18 cellular contexts compared by ENCODE assay signal in genomic region chr14:91313154-91313850, GRCh38.
DNase-seq lines count a peak whose midpoint lies in the region; ATAC-seq and TF ChIP-seq lines count a peak whose summit lies in the region.
"Had no signal": no experiment of that assay in that cellular context is flagged by ENCODE, and none has a peak within 500 bp of the region (broad histone marks: within the 10 kb centered on the region; RNA-seq: fewer than 3 reads in every experiment).

No MANE protein-coding gene starts in this region.

- H3K9me3 ChIP-seq in Caco-2 (no peaks in the 10 kb centered on the region), testis (no peaks in the 10 kb centered on the region)
- H3K9me3 ChIP-seq: esophagus squamous epithelium had no signal

- TSS peak; percentile 35 for BruUV-seq in Caco-2 (replicated peaks; lab: Mats Ljungman, UMichigan)

- POLR2A ChIA-PET in Caco-2 (lab: Charles Lee), result no interaction called here

- whole genome bisulfite sequencing in testis, 2 donors, result 87 to 95% methylated on average over 34 of the region's 34 CpGs

- H3K27me3 ChIP-seq in Caco-2 (replicated peaks; ENCODE audit: control insufficient read depth, insufficient read depth, low read length) (no peaks in the 10 kb centered on the region), testis (no peaks in the 10 kb centered on the region)
- H3K27me3 ChIP-seq: esophagus squamous epithelium had no signal

- ATAC-seq in activated CD8-positive, alpha-beta memory T cell treated with anti-CD3 and anti-CD28 coated beads, Interleukin-2, amount 10 ng/mL, durations not matched to agents 7 days and 5 days, result no peak
- ATAC-seq in natural killer cell treated with Interleukin-12 subunit alpha and Interleukin-12 subunit beta and Interleukin-15 and Interleukin-18, amount 100 ng/mL, for 72 hours, result no peak
- no peak for ATAC-seq in HG02840 (IDR thresholded peaks at IDR 0.05; ENCODE audit: low FRiP score, unreplicated experiment)

- H3K27me3 Mint-ChIP-seq in activated CD8-positive, alpha-beta memory T cell treated with anti-CD3 and anti-CD28 coated beads, Interleukin-2, amount 10 ng/mL, durations not matched to agents 7 days and 5 days, result no peaks in the 10 kb centered on the region
- no peaks in the 10 kb centered on the region for H3K27me3 Mint-ChIP-seq in Caco-2 (ENCODE audit: insufficient read depth, unreplicated experiment)
- no peaks in the 10 kb centered on the region for H3K27me3 Mint-ChIP-seq in activated naive CD8-positive, alpha-beta T cell
- no peaks in the 10 kb centered on the region for H3K27me3 Mint-ChIP-seq in natural killer cell treated with Interleukin-12 subunit alpha and Interleukin-12 subunit beta and Interleukin-15 and Interleukin-18, amount 100 ng/mL, for 72 hours

- no peaks in the 10 kb centered on the region for H3K36me3 ChIP-seq in Caco-2 (ENCODE audit: control insufficient read depth, insufficient read depth, low read length)
- no peaks in the 10 kb centered on the region for H3K36me3 ChIP-seq in testis (ENCODE audit: low read depth, missing control alignments)

- H3K4me1 ChIP-seq in Caco-2 (no peaks in the 10 kb centered on the region), testis (peaks cover 14% of the 10 kb centered on the region)

- no peaks in the 10 kb centered on the region for H3K9me3 Mint-ChIP-seq in activated CD8-positive, alpha-beta memory T cell treated with anti-CD3 and anti-CD28 coated beads, Interleukin-2, amount 10 ng/mL, durations not matched to agents 7 days and 5 days (ENCODE audit: low read depth)
- no peaks in the 10 kb centered on the region for H3K9me3 Mint-ChIP-seq in Caco-2 (ENCODE audit: unreplicated experiment)
- H3K9me3 Mint-ChIP-seq in activated naive CD8-positive, alpha-beta T cell (ENCODE audit: low read depth), result no peaks in the 10 kb centered on the region
- no peaks in the 10 kb centered on the region for H3K9me3 Mint-ChIP-seq in natural killer cell treated with Interleukin-12 subunit alpha and Interleukin-12 subunit beta and Interleukin-15 and Interleukin-18, amount 100 ng/mL, for 72 hours

- no peak for TF ChIP-seq POLR2A in testis (IDR thresholded peaks at IDR 0.05)

- TF ChIP-seq CTCF in Caco-2 (IDR thresholded peaks at IDR 0.05; ENCODE audit: insufficient read depth in 1 of 2, low read depth in 1 of 2, low read length in 1 of 2, severe bottlenecking in 1 of 2, unreplicated experiment in 1 of 2) (no peak), testis (IDR thresholded peaks at IDR 0.05) (no peak)

- peaks cover 72% of the 10 kb centered on the region for H3K36me3 Mint-ChIP-seq in activated CD8-positive, alpha-beta memory T cell treated with anti-CD3 and anti-CD28 coated beads, Interleukin-2, amount 10 ng/mL, durations not matched to agents 7 days and 5 days
- peaks cover 11% of the 10 kb centered on the region for H3K36me3 Mint-ChIP-seq in Caco-2 (ENCODE audit: insufficient read depth, unreplicated experiment)
- peaks cover 13% of the 10 kb centered on the region for H3K36me3 Mint-ChIP-seq in activated naive CD8-positive, alpha-beta T cell
- H3K36me3 Mint-ChIP-seq in natural killer cell treated with Interleukin-12 subunit alpha and Interleukin-12 subunit beta and Interleukin-15 and Interleukin-18, amount 100 ng/mL, for 72 hours, result peaks cover 19% of the 10 kb centered on the region

- peaks cover 82% of the 10 kb centered on the region for H3K4me1 Mint-ChIP-seq in activated CD8-positive, alpha-beta memory T cell treated with anti-CD3 and anti-CD28 coated beads, Interleukin-2, amount 10 ng/mL, durations not matched to agents 7 days and 5 days
- H3K4me1 Mint-ChIP-seq in Caco-2 (ENCODE audit: low read depth, unreplicated experiment), result no peaks in the 10 kb centered on the region
- peaks cover 69% of the 10 kb centered on the region for H3K4me1 Mint-ChIP-seq in activated naive CD8-positive, alpha-beta T cell (ENCODE audit: low read depth)
- peaks cover 60 to 68% of the 10 kb centered on the region in 2 donors for H3K4me1 Mint-ChIP-seq in natural killer cell treated with Interleukin-12 subunit alpha and Interleukin-12 subunit beta and Interleukin-15 and Interleukin-18, amount 100 ng/mL, for 72 hours (ENCODE audit: low read depth in 2 of 2)

- H3K27ac Mint-ChIP-seq in activated CD8-positive, alpha-beta memory T cell treated with anti-CD3 and anti-CD28 coated beads, Interleukin-2, amount 10 ng/mL, durations not matched to agents 7 days and 5 days, result peak overlapping the region; percentile 96
- no peak overlapping the region for H3K27ac Mint-ChIP-seq in Caco-2 (ENCODE audit: unreplicated experiment)
- H3K27ac Mint-ChIP-seq in activated naive CD8-positive, alpha-beta T cell, result peak overlapping the region; percentile 93
- peak overlapping the region; percentile 93 to 94 for H3K27ac Mint-ChIP-seq in natural killer cell treated with Interleukin-12 subunit alpha and Interleukin-12 subunit beta and Interleukin-15 and Interleukin-18, amount 100 ng/mL, for 72 hours

- intact Hi-C loops in Caco-2 (cut with micrococcal nuclease; ENCODE audit: unreplicated experiment) (no loop called here), testis (cut with DNase I; ENCODE audit: low total_unique reads) (no loop called here)

- H3K27ac ChIP-seq in testis, result no peak overlapping the region
- H3K27ac ChIP-seq: esophagus squamous epithelium had no signal

- H3K4me3 ChIP-seq in Caco-2 (ENCODE audit: low read depth, low read length) (no peak overlapping the region), testis (no peak overlapping the region)
- H3K4me3 ChIP-seq: esophagus squamous epithelium had no signal

- DNase-seq in activated CD8-positive, alpha-beta memory T cell treated with anti-CD3 and anti-CD28 coated beads, Interleukin-2, amount 10 ng/mL, durations not matched to agents 7 days and 5 days, result no peak
- DNase-seq in activated CD8-positive, alpha-beta memory T cell treated with anti-CD3 and anti-CD28 coated beads, Interleukin-2, amount 50 U/mL, for 4 hours, result no peak
- DNase-seq in Caco-2, result no peak
- no peak for DNase-seq in natural killer cell treated with Interleukin-12 subunit alpha and Interleukin-12 subunit beta and Interleukin-15 and Interleukin-18, amount 100 ng/mL, for 72 hours (ENCODE audit: low spot score)
- DNase-seq in HK-2 (ENCODE audit: unreplicated experiment), result no peak
- no peak for DNase-seq in testis
- DNase-seq: activated effector memory CD4-positive, alpha-beta T cell treated with Interleukin-2 at 50 U/mL for 16 hours; DND-41; effector CD4-positive, alpha-beta T cell; esophagus squamous epithelium; mesendoderm; NCI-H2081; NCI-H510A treated with DMSO at 0.1 percent for 48 hours; small intestine; stimulated activated CD4-positive, alpha-beta T cell treated with anti-CD3 and anti-CD28 coated beads, Interleukin-4, amount 100 ng/mL, for 24 hours had no signal

- CTCF ChIA-PET in activated CD8-positive, alpha-beta memory T cell treated with anti-CD3 and anti-CD28 coated beads, Interleukin-2, amount 10 ng/mL, durations not matched to agents 7 days and 5 days (lab: Charles Lee), result interaction anchor here (0.9 to 2.2 kb wide), 4 partner anchors 10 to 106 kb away, joined by 3 to 9 read pairs (median 6); no protein-coding TSS in a partner anchor
- CTCF ChIA-PET in Caco-2 (lab: Charles Lee), result interaction anchor here (1.3 kb wide), 1 partner anchor 10 kb away, joined by 4 read pairs; no protein-coding TSS in a partner anchor

- no peak overlapping the region for H3K4me3 Mint-ChIP-seq in activated CD8-positive, alpha-beta memory T cell treated with anti-CD3 and anti-CD28 coated beads, Interleukin-2, amount 10 ng/mL, durations not matched to agents 7 days and 5 days
- H3K4me3 Mint-ChIP-seq in Caco-2 (ENCODE audit: unreplicated experiment), result no peak overlapping the region
- H3K4me3 Mint-ChIP-seq in activated naive CD8-positive, alpha-beta T cell, result peak overlapping the region; percentile 46
- H3K4me3 Mint-ChIP-seq in natural killer cell treated with Interleukin-12 subunit alpha and Interleukin-12 subunit beta and Interleukin-15 and Interleukin-18, amount 100 ng/mL, for 72 hours, result no peak overlapping the region
- H3K4me3 Mint-ChIP-seq: neural crest cell had no signal
